ENCODE assay signal across 8 cellular contexts in genomic region chr3:58236527-58237237, GRCh38. TPM values are rescaled to one million over a fixed set of nuclear protein-coding genes. Genes with fewer than 3 reads are reported as not detected.
DNase-seq lines count a peak whose midpoint lies in the region; ATAC-seq and TF ChIP-seq lines count a peak whose summit lies in the region.

No MANE protein-coding gene starts in this region.

- no peak for TF ChIP-seq POLR2A in gastroesophageal sphincter (IDR thresholded peaks at IDR 0.05)

- H3K9ac ChIP-seq in GM23248, result peak overlapping the region; percentile 59

- H3K4me1 ChIP-seq in GM23248 (ENCODE audit: insufficient read depth) (no peaks in the 10 kb centered on the region; the same call in 1 of the 2 replicates), gastroesophageal sphincter (peaks cover 0 to 28% (median 10%) of the 10 kb centered on the region in 3 donors)

- ATAC-seq in gastroesophageal sphincter (peak; percentile 22), HG02763 (IDR thresholded peaks at IDR 0.05; ENCODE audit: unreplicated experiment) (no peak), GM18907 (IDR thresholded peaks at IDR 0.05; ENCODE audit: unreplicated experiment) (no peak), HG02852 (IDR thresholded peaks at IDR 0.05; ENCODE audit: unreplicated experiment) (no peak)

- TF ChIP-seq CTCF in gastroesophageal sphincter (IDR thresholded peaks at IDR 0.05) (no peak), retinal pigment epithelial cell (conservative IDR thresholded peaks at IDR 0.05; ENCODE audit: low read depth, low read length) (no peak)

- H3K79me2 ChIP-seq in GM23248 (ENCODE audit: insufficient read depth), result no peaks in the 10 kb centered on the region; the same call in 1 of the 2 replicates

- no peaks in the 10 kb centered on the region for H3K9me2 ChIP-seq in GM23248 (ENCODE audit: insufficient read depth)

- H3K4me1 Mint-ChIP-seq in T-helper 2 cell treated with Interferon-gamma antibody and Interleukin-4, amounts not matched to agents 5 μg/mL and 100 μg/mL, for 36 hours (ENCODE audit: low read depth), result peaks cover 23% of the 10 kb centered on the region

- H3K4me3 Mint-ChIP-seq in T-helper 2 cell treated with Interferon-gamma antibody and Interleukin-4, amounts not matched to agents 5 μg/mL and 100 μg/mL, for 36 hours, result peak overlapping the region; percentile 88

- 15 to 18% methylated on average over 24 of the region's 24 CpGs for WGBS in GM23248 (ENCODE audit: low coverage in 1 of 2, low lambda C conversion rate in 2 of 2, missing lambda C conversion rate in 2 of 2), 2 experiments
- 13 to 47% methylated on average over 3 to 5 of the region's 24 CpGs for WGBS in gastroesophageal sphincter (ENCODE audit: low coverage in 1 of 2), 2 donors

- H3K27ac Mint-ChIP-seq in T-helper 2 cell treated with Interferon-gamma antibody and Interleukin-4, amounts not matched to agents 5 μg/mL and 100 μg/mL, for 36 hours, result peak overlapping the region; percentile 82

- peak overlapping the region; percentile 82 for H2AFZ ChIP-seq in GM23248

- no peaks in the 10 kb centered on the region for H4K20me1 ChIP-seq in GM23248 (ENCODE audit: insufficient read depth)

- peak overlapping the region; percentile 81 for H3K4me2 ChIP-seq in GM23248 (ENCODE audit: unreplicated experiment)

- H3K27me3 ChIP-seq in GM23248 (replicated peaks; ENCODE audit: insufficient read depth), result no peaks in the 10 kb centered on the region
- H3K27me3 ChIP-seq in gastroesophageal sphincter, result no peaks in the 10 kb centered on the region

- TF ChIP-seq EP300 in gastroesophageal sphincter (IDR thresholded peaks at IDR 0.05), result no peak

- H3K36me3 ChIP-seq in GM23248 (ENCODE audit: low read depth) (no peaks in the 10 kb centered on the region), gastroesophageal sphincter (no peaks in the 10 kb centered on the region)

- DNase-seq in GM23248 (peak; percentile 42), retinal pigment epithelial cell (ENCODE audit: low read depth) (no peak), GDM1 (lab: John Stamatoyannopoulos, UW) (no peak)
- no peak for DNase-seq in T-helper 2 cell treated with Interferon-gamma antibody and Interleukin-4, amounts not matched to agents 5 μg/mL and 100 μg/mL, for 36 hours (ENCODE audit: low spot score)

- no peaks in the 10 kb centered on the region for H3K9me3 ChIP-seq in GM23248 (ENCODE audit: low read depth)
- H3K9me3 ChIP-seq in gastroesophageal sphincter, result no peaks in the 10 kb centered on the region

- no peaks in the 10 kb centered on the region for H3F3A ChIP-seq in GM23248 (ENCODE audit: insufficient read depth)

- H3K27ac ChIP-seq in GM23248 (no peak overlapping the region), gastroesophageal sphincter (peak overlapping the region; percentile 51 to 90 (median 86))

- H3K36me3 Mint-ChIP-seq in T-helper 2 cell treated with Interferon-gamma antibody and Interleukin-4, amounts not matched to agents 5 μg/mL and 100 μg/mL, for 36 hours (ENCODE audit: low read depth), result peaks cover 2% of the 10 kb centered on the region

- H3K9me3 Mint-ChIP-seq in T-helper 2 cell treated with Interferon-gamma antibody and Interleukin-4, amounts not matched to agents 5 μg/mL and 100 μg/mL, for 36 hours, result no peaks in the 10 kb centered on the region

- H3K27me3 Mint-ChIP-seq in T-helper 2 cell treated with Interferon-gamma antibody and Interleukin-4, amounts not matched to agents 5 μg/mL and 100 μg/mL, for 36 hours (ENCODE audit: low read depth), result peaks cover 20% of the 10 kb centered on the region

- in situ Hi-C loops in GM23248 (cut with MboI), result no loop called here

- H3K4me3 ChIP-seq in GM23248 (peak overlapping the region; percentile 86), gastroesophageal sphincter (peak overlapping the region; percentile 81 to 90), retinal pigment epithelial cell (ENCODE audit: low read length) (peak overlapping the region; percentile 72)

RNA-seq across cellular contexts. Expression of gene ABHD6, which starts 0.9 kb away (rescaled TPM):
- total RNA-seq in GM23248 (2014; rRNA removed; shearing (Covaris generic)), result 5.3 and 5.8 TPM in 2 replicates
- 4.4 and 4.8 TPM in 2 replicates for polyA plus RNA-seq in GM23248 (2016; fragmentation: Nextera tagmentation; extraction: Ambion mirVana)
- total RNA-seq in gastroesophageal sphincter, result 10 to 100 TPM in 3 of 4 donors, 1 to 10 TPM in 1; 6.5 to 27.1 (median 17.6) TPM

RNA-seq across cellular contexts. Expression of gene DNASE1L3, which starts 25.9 kb away (rescaled TPM):
- total RNA-seq in GM23248 (2014; rRNA removed; shearing (Covaris generic)), result not detected in 2 replicates
- polyA plus RNA-seq in GM23248 (2016; fragmentation: Nextera tagmentation; extraction: Ambion mirVana), result not detected in 2 replicates
- total RNA-seq in gastroesophageal sphincter, result 1 to 10 TPM in 2 of 4 donors, under 1 TPM in 1, not detected in 1; 0.58 to 2.4 (median 1.3) TPM
